Comparison of ENCODE assay signal across 15 cellular contexts in the genomic region with DNA sequence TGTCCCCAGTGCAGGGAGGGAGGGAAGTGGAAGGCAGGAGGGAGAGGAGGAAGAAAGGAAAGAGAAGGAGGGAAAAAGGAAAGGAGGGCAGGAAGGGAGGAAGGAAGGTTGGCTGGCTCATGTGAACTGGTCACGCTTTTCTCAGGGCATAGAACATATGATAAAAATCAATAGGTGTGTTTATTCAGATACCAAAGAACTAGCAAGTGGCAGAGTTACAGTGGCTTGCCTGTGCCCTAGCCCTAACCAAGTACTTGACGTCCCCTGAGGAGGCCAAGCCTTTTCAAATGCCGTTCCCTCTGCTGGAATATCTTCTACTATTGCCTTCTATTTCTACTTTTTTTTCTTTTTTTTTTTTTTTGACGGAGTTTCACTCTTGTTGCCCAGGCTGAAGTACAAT. TPM values are rescaled to one million over a fixed set of nuclear protein-coding genes. Genes with fewer than 3 reads are reported as not detected.
DNase-seq lines count a peak whose midpoint lies in the region; ATAC-seq, FAIRE-seq and TF ChIP-seq lines count a peak whose summit lies in the region.
"Had no signal": no experiment of that assay in that cellular context is flagged by ENCODE, and none has a peak within 500 bp of the region (broad histone marks: within the 10 kb centered on the region; RNA-seq: fewer than 3 reads in every experiment).

No MANE protein-coding gene starts in this region.

- H3K4me3 ChIP-seq in AG04450 (ENCODE audit: low read depth, low read length) (no peak overlapping the region), K562 (no peak overlapping the region), right lobe of liver (peak overlapping the region in 2 of 3 donors; percentile 35 to 38), small intestine (ENCODE audit: low read depth in 1 of 2, low read length in 2 of 2) (no peak overlapping the region)

- no peak overlapping the region for H3K4me3 Mint-ChIP-seq in activated naive CD4-positive, alpha-beta T cell treated with anti-CD3 and anti-CD28 coated beads for 36 hours
- H3K4me3 Mint-ChIP-seq: activated CD4-positive, alpha-beta T cell treated with anti-CD3 and anti-CD28 coated beads for 36 hours; activated naive CD8-positive, alpha-beta T cell treated with anti-CD3 and anti-CD28 coated beads, Interleukin-2, amount 50 U/mL, for 24 hours had no signal

- H3K9ac ChIP-seq in K562 (ENCODE audit: insufficient read depth in 1 of 2, low read depth in 2 of 2, low read length in 2 of 2) = peak overlapping the region in 1 of 2 experiments; percentile 66; a peak in 1 of 4 replicates

- H3K9me1 ChIP-seq in K562 (ENCODE audit: control insufficient read depth, insufficient read depth, low read length) = no peaks in the 10 kb centered on the region

- peaks cover 2% of the 10 kb centered on the region for H3K4me1 Mint-ChIP-seq in activated naive CD4-positive, alpha-beta T cell treated with anti-CD3 and anti-CD28 coated beads for 36 hours (ENCODE audit: low read depth)

- H3K36me3 Mint-ChIP-seq in activated naive CD4-positive, alpha-beta T cell treated with anti-CD3 and anti-CD28 coated beads for 36 hours (ENCODE audit: low read depth) = no peaks in the 10 kb centered on the region

- no TSS peak for BruUV-seq in K562 (replicated peaks; lab: Mats Ljungman, UMichigan)

- 42% methylated on average over 3 of the region's 4 CpGs for WGBS in K562 (ENCODE audit: insufficient coverage, low coverage, missing lambda C conversion rate)
- 18% methylated on average over 4 of the region's 4 CpGs for WGBS in right lobe of liver (ENCODE audit: insufficient coverage, low coverage, low lambda C conversion rate, missing lambda C conversion rate)
- WGBS in small intestine, 3 donors = 24 to 55% (median 52%) methylated on average over 4 of the region's 4 CpGs

- no peak for FAIRE-seq in K562 (lab: Jason Lieb, UNC)
- FAIRE-seq in small intestine (lab: Jason Lieb, UNC) = no peak
- FAIRE-seq: D721Med had no signal

- no peak for DNase-seq in AG04450 (ENCODE audit: low read depth, low spot score)
- DNase-seq in K562 (ENCODE audit: extremely low read depth in 1 of 4, low spot score in 3 of 4) = no peak
- DNase-seq in right lobe of liver = no peak
- peak; percentile 32 for DNase-seq in small intestine
- no peak for DNase-seq in activated naive CD4-positive, alpha-beta T cell treated with anti-CD3 and anti-CD28 coated beads for 36 hours
- no peak for DNase-seq in SKM-1 treated with dmso at 0.1 percent for 144 hours (lab: John Stamatoyannopoulos, UW; ENCODE audit: unreplicated experiment)
- DNase-seq: activated CD4-positive, alpha-beta T cell treated with anti-CD3 and anti-CD28 coated beads for 36 hours; activated naive CD8-positive, alpha-beta T cell treated with anti-CD3 and anti-CD28 coated beads, Interleukin-2, amount 50 U/mL, for 24 hours; NCI-H2081; stimulated activated CD4-positive, alpha-beta T cell treated with anti-CD3 and anti-CD28 coated beads, Interleukin-2, amount 100 ng/mL, for 48 hours had no signal

- ATAC-seq in K562 = no peak
- peak; percentile 35 to 57 (median 47) for ATAC-seq in right lobe of liver
- no peak for ATAC-seq in GM21576 (IDR thresholded peaks at IDR 0.05; ENCODE audit: unreplicated experiment)
- no peak for ATAC-seq in GM19452 (IDR thresholded peaks at IDR 0.05; ENCODE audit: unreplicated experiment)
- ATAC-seq: activated CD4-positive, alpha-beta T cell treated with anti-CD3 and anti-CD28 coated beads for 36 hours; activated naive CD8-positive, alpha-beta T cell treated with anti-CD3 and anti-CD28 coated beads, Interleukin-2, amount 50 U/mL, for 24 hours had no signal

- H2AFZ ChIP-seq in K562 (ENCODE audit: low read depth, low read length) = peak overlapping the region; percentile 82

- no peaks in the 10 kb centered on the region for H3K36me3 ChIP-seq in K562 (ENCODE audit: control insufficient read depth, insufficient read depth, low read length)
- H3K36me3 ChIP-seq in right lobe of liver = no peaks in the 10 kb centered on the region
- no peaks in the 10 kb centered on the region for H3K36me3 ChIP-seq in small intestine (ENCODE audit: control insufficient read depth in 2 of 2, insufficient read depth in 2 of 2, low read length in 2 of 2)

- CTCF ChIA-PET in AG04450 (lab: Charles Lee) (interaction anchor here (8.2 kb wide), 1 partner anchor 28 kb away, joined by 140 read pairs; no protein-coding TSS in a partner anchor), K562 (lab: Yijun Ruan, JAX; ENCODE audit: low intra/inter-chr PET ratio) (no interaction called here)
- CTCF ChIA-PET in activated naive CD4-positive, alpha-beta T cell treated with anti-CD3 and anti-CD28 coated beads for 36 hours (lab: Charles Lee) = interaction anchor here (1.1 kb wide), 1 partner anchor 28 kb away, joined by 6 read pairs; no protein-coding TSS in a partner anchor

- H3K9me3 ChIP-seq in AG04450 (ENCODE audit: control insufficient read depth, insufficient read depth, low read length) (no peaks in the 10 kb centered on the region; the same call in 1 of the 2 replicates), K562 (replicated peaks; ENCODE audit: control insufficient read depth, insufficient read depth, low read depth, low read length) (no peaks in the 10 kb centered on the region), right lobe of liver (no peaks in the 10 kb centered on the region), small intestine (ENCODE audit: control insufficient read depth, low read depth) (no peaks in the 10 kb centered on the region)

- peaks cover 8% of the 10 kb centered on the region for H3K27me3 Mint-ChIP-seq in activated naive CD4-positive, alpha-beta T cell treated with anti-CD3 and anti-CD28 coated beads for 36 hours (ENCODE audit: low read depth)

- no peak for TF ChIP-seq CTCF in AG04450 (IDR thresholded peaks at IDR 0.05; ENCODE audit: low read depth, low read length)
- TF ChIP-seq CTCF in K562 (IDR thresholded peaks at IDR 0.05 in 2 of 3, conservative IDR thresholded peaks at IDR 0.05 in 1 of 3; ENCODE audit: insufficient read depth in 2 of 3, low read depth in 1 of 3, low read length in 3 of 3) = no peak
- TF ChIP-seq CTCF in right lobe of liver (IDR thresholded peaks at IDR 0.05) = no peak

- peak overlapping the region; percentile 96 for H3K27ac ChIP-seq in AG04450 (ENCODE audit: low read depth, low read length)
- H3K27ac ChIP-seq in K562 (ENCODE audit: extremely low read depth, low read depth, low read length) = no peak overlapping the region; the same call in 2 of the 3 replicates
- peak overlapping the region; percentile 86 to 96 (median 95) for H3K27ac ChIP-seq in right lobe of liver
- peak overlapping the region in 1 of 2 donors; percentile 90 for H3K27ac ChIP-seq in small intestine (ENCODE audit: low read depth in 1 of 2, low read length in 1 of 2)

- H3K79me2 ChIP-seq in K562 (ENCODE audit: control insufficient read depth, insufficient read depth, low read length) = no peaks in the 10 kb centered on the region

- H3K27me3 ChIP-seq in AG04450 (ENCODE audit: control insufficient read depth, insufficient read depth, low read length) = no peaks in the 10 kb centered on the region
- H3K27me3 ChIP-seq in K562 (ENCODE audit: control insufficient read depth in 2 of 2, insufficient read depth in 2 of 2, low read length in 2 of 2) = peaks cover 0 to 13% of the 10 kb centered on the region in 2 experiments; a peak in 1 of 5 replicates
- H3K27me3 ChIP-seq in right lobe of liver = no peaks in the 10 kb centered on the region
- no peaks in the 10 kb centered on the region for H3K27me3 ChIP-seq in small intestine (ENCODE audit: control insufficient read depth in 2 of 2, insufficient read depth in 2 of 2, low read length in 2 of 2)

- peak overlapping the region; percentile 50; the same call in 1 of the 2 replicates for H3K4me2 ChIP-seq in K562 (ENCODE audit: insufficient read depth, low read length)

- TF ChIP-seq POLR2A in K562 (conservative IDR thresholded peaks at IDR 0.05) (no peak), right lobe of liver (IDR thresholded peaks at IDR 0.05) (no peak)

- H3K4me1 ChIP-seq in K562 (replicated peaks in 1 of 2; ENCODE audit: control insufficient read depth in 2 of 2, insufficient read depth in 2 of 2, low read length in 2 of 2) (peaks cover 11 to 14% of the 10 kb centered on the region in 2 experiments; a peak in 4 of 5 replicates), right lobe of liver (peaks cover 3 to 16% (median 7%) of the 10 kb centered on the region in 4 donors), small intestine (ENCODE audit: control insufficient read depth in 2 of 2, insufficient read depth in 1 of 2, low read depth in 1 of 2, low read length in 1 of 2) (no peaks in the 10 kb centered on the region)

- in situ Hi-C loops in K562 (cut with MboI) = no loop called here

- intact Hi-C loops in K562 (cut with micrococcal nuclease) (no loop called here), right lobe of liver (cut with DNase I) (no loop called here)
- intact Hi-C loops in activated naive CD4-positive, alpha-beta T cell treated with anti-CD3 and anti-CD28 coated beads for 36 hours (cut with micrococcal nuclease) = no loop called here

- no peak for TF ChIP-seq EP300 in K562 (IDR thresholded peaks at IDR 0.05; ENCODE audit: low read length)

- no peak for TF ChIP-seq RAD21 in K562 (CRISPR knock-in tag; conservative IDR thresholded peaks at IDR 0.05 in 1 of 2, IDR thresholded peaks at IDR 0.05 in 1 of 2)

- H3K9me3 Mint-ChIP-seq in activated naive CD4-positive, alpha-beta T cell treated with anti-CD3 and anti-CD28 coated beads for 36 hours = no peaks in the 10 kb centered on the region
- H3K9me3 Mint-ChIP-seq: activated naive CD8-positive, alpha-beta T cell treated with anti-CD3 and anti-CD28 coated beads, Interleukin-2, amount 50 U/mL, for 24 hours had no signal

- H3K27ac Mint-ChIP-seq in activated naive CD4-positive, alpha-beta T cell treated with anti-CD3 and anti-CD28 coated beads for 36 hours = no peak overlapping the region
- H3K27ac Mint-ChIP-seq: activated CD4-positive, alpha-beta T cell treated with anti-CD3 and anti-CD28 coated beads for 36 hours; activated naive CD8-positive, alpha-beta T cell treated with anti-CD3 and anti-CD28 coated beads, Interleukin-2, amount 50 U/mL, for 24 hours had no signal

- POLR2A ChIA-PET in AG04450 (lab: Yijun Ruan, JAX) = interaction anchor here (2.5 kb wide), 1 partner anchor 25 kb away, joined by 9 read pairs; no protein-coding TSS in a partner anchor
- POLR2A ChIA-PET in K562 (lab: Yijun Ruan, JAX) = no interaction called here

- no peaks in the 10 kb centered on the region for H4K20me1 ChIP-seq in K562 (replicated peaks; ENCODE audit: control insufficient read depth, insufficient read depth, low read length)

RNA-seq across cellular contexts. Expression of a gene that starts 33.5 kb away (rescaled TPM):
- polyA plus RNA-seq in AG04450 (2011; rRNA removed) = 0.88 and 0.91 TPM in 2 replicates
- polyA minus RNA-seq in AG04450 (2011; rRNA and poly(A)+ RNA removed) = 0.37 and 0.39 TPM in 2 replicates
- total RNA-seq in K562 (2011; cell fraction: chromatin; rRNA removed; ENCODE audit: low replicate concordance) = not detected in 2 replicates
- total RNA-seq in K562 (2011; cell fraction: nucleolus; rRNA removed) = not detected in 2 replicates
- total RNA-seq in K562 (2011; cell fraction: nucleoplasm; rRNA removed) = not detected in 2 replicates
- not detected in 2 replicates for total RNA-seq in K562 (2014; rRNA removed)
- not detected in 2 replicates for total RNA-seq in K562 (2014; rRNA removed; fragmentation: Illumina TruSeq; extraction: Trizol)
- not detected in 2 replicates for total RNA-seq in K562 (2015; rRNA removed; fragmentation: Illumina TruSeq; extraction: Trizol)
- 0.20 TPM in 1 of 2 replicates, not detected in the other for total RNA-seq in K562 (2021)
- not detected in 2 replicates for polyA plus RNA-seq in K562 (2011; rRNA removed)
- polyA plus RNA-seq in K562 (2011; cell fraction: cytosol; rRNA removed) = not detected in 2 replicates
- polyA plus RNA-seq in K562 (2011; cell fraction: nucleus; rRNA removed) = not detected in 2 replicates
- not detected in 2 replicates for polyA plus RNA-seq in K562 (2012)
- not detected in 2 replicates for polyA plus RNA-seq in K562 (2014; fragmentation: Illumina TruSeq; extraction: Trizol)
- polyA plus RNA-seq in K562 (2014; fragmentation: Nextera tagmentation; extraction: Ambion mirVana) = not detected
- not detected in 2 replicates for polyA plus RNA-seq in K562 (2014; rRNA removed)
- polyA minus RNA-seq in K562 (2011; rRNA and poly(A)+ RNA removed) = not detected in 2 replicates
- polyA minus RNA-seq in K562 (2011; cell fraction: cytosol; rRNA and poly(A)+ RNA removed) = not detected in 2 replicates
- polyA minus RNA-seq in K562 (2011; cell fraction: nucleus; rRNA and poly(A)+ RNA removed) = not detected in 2 replicates
- 10 to 100 TPM in 5 of 6 experiments, 1 to 10 TPM in 1; 2.9 to 41.4 (median 23.9) TPM for total RNA-seq in right lobe of liver
- polyA plus RNA-seq in small intestine = 1 to 10 TPM; 1.9 to 8.0 (median 3.1) TPM
- total RNA-seq in activated naive CD4-positive, alpha-beta T cell treated with anti-CD3 and anti-CD28 coated beads for 36 hours = not detected
- total RNA-seq: activated CD4-positive, alpha-beta T cell treated with anti-CD3 and anti-CD28 coated beads for 36 hours; mononuclear cell; T-helper 2 cell treated with Interferon-gamma antibody and Interleukin-4, amounts not matched to agents 100 ng/mL and 5 ng/mL, for 36 hours had no signal

RNA-seq across cellular contexts. Expression of a gene that starts 50.9 kb away (rescaled TPM):
- polyA plus RNA-seq in AG04450 (2011; rRNA removed) (10.0 and 12.3 TPM in 2 replicates), K562 (2011; rRNA removed) (14.6 and 21.1 TPM in 2 replicates), K562 (2014; fragmentation: Illumina TruSeq; extraction: Trizol) (8.8 and 10.1 TPM in 2 replicates), K562 (2014; fragmentation: Nextera tagmentation; extraction: Ambion mirVana) (1 to 10 TPM in 1 of 2 experiments, under 1 TPM in 1; 0.68 to 1.5 TPM), K562 (2014; rRNA removed) (8.0 and 8.1 TPM in 2 replicates), small intestine (1 to 10 TPM; 1.4 to 3.7 (median 2.0) TPM)
- 31.4 and 42.4 TPM in 2 replicates for polyA minus RNA-seq in AG04450 (2011; rRNA and poly(A)+ RNA removed)
- 15.0 and 31.9 TPM in 2 replicates for total RNA-seq in K562 (2011; cell fraction: chromatin; rRNA removed; ENCODE audit: low replicate concordance)
- 14.7 and 16.8 TPM in 2 replicates for total RNA-seq in K562 (2011; cell fraction: nucleolus; rRNA removed)
- total RNA-seq in K562 (2011; cell fraction: nucleoplasm; rRNA removed) = 21.8 and 30.6 TPM in 2 replicates
- total RNA-seq in K562 (2014; rRNA removed) (10.0 and 16.5 TPM in 2 replicates), K562 (2014; rRNA removed; fragmentation: Illumina TruSeq; extraction: Trizol) (18.1 and 19.4 TPM in 2 replicates), K562 (2015; rRNA removed; fragmentation: Illumina TruSeq; extraction: Trizol) (16.2 and 17.3 TPM in 2 replicates), K562 (2021) (15.1 and 16.0 TPM in 2 replicates), right lobe of liver (1 to 10 TPM; 4.7 to 7.7 (median 6.8) TPM)
- polyA plus RNA-seq in K562 (2011; cell fraction: cytosol; rRNA removed) = 4.7 and 12.8 TPM in 2 replicates
- polyA plus RNA-seq in K562 (2011; cell fraction: nucleus; rRNA removed) = 13.5 and 25.0 TPM in 2 replicates
- 4.4 and 4.9 TPM in 2 replicates for polyA plus RNA-seq in K562 (2012)
- polyA minus RNA-seq in K562 (2011; rRNA and poly(A)+ RNA removed) = 46.9 and 57.6 TPM in 2 replicates
- polyA minus RNA-seq in K562 (2011; cell fraction: cytosol; rRNA and poly(A)+ RNA removed) = 17.7 and 18.5 TPM in 2 replicates
- polyA minus RNA-seq in K562 (2011; cell fraction: nucleus; rRNA and poly(A)+ RNA removed) = 28.5 and 38.7 TPM in 2 replicates
- total RNA-seq in activated naive CD4-positive, alpha-beta T cell treated with anti-CD3 and anti-CD28 coated beads for 36 hours = 10 to 100 TPM; 15.8 to 16.0 TPM

Comparison
In these comparisons a context has a peak if more than half of its experiments do, and no peak if none do; other contexts are left out.
1. H3K4me3 ChIP-seq: peak in right lobe of liver (2 of 3); none in AG04450 (single experiment), K562 (single experiment) and small intestine (0 of 2).
2. ATAC-seq: peak in right lobe of liver (4 of 4); none in K562 (single experiment), GM21576 (single experiment) and GM19452 (single experiment).